1 cellular context compared by ENCODE assay signal in genomic region chr16:85139888-85140339, GRCh38.
TF ChIP-seq lines count a peak whose summit lies in the region.

No MANE protein-coding gene starts in this region.

TF ChIP-seq in HepG2, 621 proteins besides CTCF, POLR2A, EP300 and RAD21 (continued from another document and continues in another):
- TF ChIP-seq ZBTB10 (CRISPR knock-in tag; IDR thresholded peaks at IDR 0.05; ENCODE audit: borderline replicate concordance) (no peak; the same call in 1 of the 2 replicates), ATF1 (CRISPR knock-in tag; IDR thresholded peaks at IDR 0.05) (no peak), SMARCC2 (IDR thresholded peaks at IDR 0.05) (no peak), SP5 (CRISPR knock-in tag; IDR thresholded peaks at IDR 0.05; ENCODE audit: borderline replicate concordance, low read depth) (peak; percentile 58; the same call in 1 of the 2 replicates), PBX3 (CRISPR knock-in tag; IDR thresholded peaks at IDR 0.05; ENCODE audit: borderline replicate concordance) (no peak), ZNF550 (CRISPR knock-in tag; IDR thresholded peaks at IDR 0.05; ENCODE audit: borderline replicate concordance) (no peak), MZF1 (CRISPR knock-in tag; IDR thresholded peaks at IDR 0.05; ENCODE audit: borderline replicate concordance) (no peak), ZMYM2 (CRISPR knock-in tag; IDR thresholded peaks at IDR 0.05) (0 out of 2 replicates have a peak, but pooled peaks have one; percentile 30), MLLT10 (CRISPR knock-in tag; IDR thresholded peaks at IDR 0.05) (no peak), CHCHD3 (CRISPR knock-in tag; IDR thresholded peaks at IDR 0.05) (no peak), ZNF644 (CRISPR knock-in tag; IDR thresholded peaks at IDR 0.05; ENCODE audit: low read depth) (0 out of 2 replicates have a peak, but pooled peaks have one; percentile 48), ZFX (CRISPR knock-in tag; IDR thresholded peaks at IDR 0.05; ENCODE audit: low read depth) (peak; percentile 84), TCF7L2 (IDR thresholded peaks at IDR 0.05; ENCODE audit: low read depth, low read length) (no peak), ZNF530 (CRISPR knock-in tag; IDR thresholded peaks at IDR 0.05; ENCODE audit: low read depth) (no peak), ZNF260 (CRISPR knock-in tag; IDR thresholded peaks at IDR 0.05; ENCODE audit: borderline replicate concordance, low read depth) (no peak), TEAD3 (CRISPR knock-in tag; optimal IDR thresholded peaks at IDR 0.05; ENCODE audit: borderline replicate concordance) (peak; percentile 69), PHF20 (CRISPR knock-in tag; IDR thresholded peaks at IDR 0.05) (no peak; the same call in 1 of the 2 replicates), PRPF4 (IDR thresholded peaks at IDR 0.05; ENCODE audit: low read depth, low read length, poor library complexity, severe bottlenecking) (no peak), ZNF576 (CRISPR knock-in tag; IDR thresholded peaks at IDR 0.05) (no peak), ZNF766 (CRISPR knock-in tag; IDR thresholded peaks at IDR 0.05; ENCODE audit: borderline replicate concordance) (no peak), MYNN (CRISPR knock-in tag; IDR thresholded peaks at IDR 0.05; ENCODE audit: low read depth) (no peak), ZBTB7B (CRISPR knock-in tag; IDR thresholded peaks at IDR 0.05) (peak; percentile 71), GATAD1 (CRISPR knock-in tag; IDR thresholded peaks at IDR 0.05) (0 out of 2 replicates have a peak, but pooled peaks have one; percentile 19), ZNF773 (CRISPR knock-in tag; IDR thresholded peaks at IDR 0.05; ENCODE audit: borderline replicate concordance) (no peak), ZNF563 (CRISPR knock-in tag; IDR thresholded peaks at IDR 0.05) (no peak), ZNF558 (CRISPR knock-in tag; IDR thresholded peaks at IDR 0.05; ENCODE audit: borderline replicate concordance) (no peak), MAX (IDR thresholded peaks at IDR 0.05) (peak; percentile 46), FOXM1 (CRISPR knock-in tag; IDR thresholded peaks at IDR 0.05) (no peak), HINFP (CRISPR knock-in tag; IDR thresholded peaks at IDR 0.05; ENCODE audit: low read depth) (no peak), ZNF749 (CRISPR knock-in tag; IDR thresholded peaks at IDR 0.05; ENCODE audit: borderline replicate concordance) (no peak), FOXO1 (CRISPR knock-in tag; IDR thresholded peaks at IDR 0.05) (peak; percentile 40; the same call in 1 of the 2 replicates), EHMT2 (IDR thresholded peaks at IDR 0.05; ENCODE audit: borderline replicate concordance, low read depth, low read length) (no peak), SUZ12 (IDR thresholded peaks at IDR 0.05; ENCODE audit: low read depth, low read length) (no peak), PAWR (CRISPR knock-in tag; IDR thresholded peaks at IDR 0.05; ENCODE audit: borderline replicate concordance) (no peak), DRAP1 (CRISPR knock-in tag; IDR thresholded peaks at IDR 0.05) (peak; percentile 31; the same call in 1 of the 2 replicates), NFE2 (CRISPR knock-in tag; IDR thresholded peaks at IDR 0.05) (no peak), GABPA (IDR thresholded peaks at IDR 0.05; ENCODE audit: low read depth, low read length) (no peak), GABPA (CRISPR knock-in tag; IDR thresholded peaks at IDR 0.05; ENCODE audit: low read depth) (peak; percentile 34; the same call in 1 of the 2 replicates), ZNF205 (CRISPR knock-in tag; IDR thresholded peaks at IDR 0.05) (peak; percentile 67; the same call in 1 of the 2 replicates)
- TF ChIP-seq, protein P1, sequence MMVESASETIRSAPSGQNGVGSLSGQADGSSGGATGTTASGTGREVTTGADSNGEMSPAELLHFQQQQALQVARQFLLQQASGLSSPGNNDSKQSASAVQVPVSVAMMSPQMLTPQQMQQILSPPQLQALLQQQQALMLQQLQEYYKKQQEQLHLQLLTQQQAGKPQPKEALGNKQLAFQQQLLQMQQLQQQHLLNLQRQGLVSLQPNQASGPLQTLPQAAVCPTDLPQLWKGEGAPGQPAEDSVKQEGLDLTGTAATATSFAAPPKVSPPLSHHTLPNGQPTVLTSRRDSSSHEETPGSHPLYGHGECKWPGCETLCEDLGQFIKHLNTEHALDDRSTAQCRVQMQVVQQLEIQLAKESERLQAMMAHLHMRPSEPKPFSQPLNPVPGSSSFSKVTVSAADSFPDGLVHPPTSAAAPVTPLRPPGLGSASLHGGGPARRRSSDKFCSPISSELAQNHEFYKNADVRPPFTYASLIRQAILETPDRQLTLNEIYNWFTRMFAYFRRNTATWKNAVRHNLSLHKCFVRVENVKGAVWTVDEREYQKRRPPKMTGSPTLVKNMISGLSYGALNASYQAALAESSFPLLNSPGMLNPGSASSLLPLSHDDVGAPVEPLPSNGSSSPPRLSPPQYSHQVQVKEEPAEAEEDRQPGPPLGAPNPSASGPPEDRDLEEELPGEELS (CRISPR knock-in tag; IDR thresholded peaks at IDR 0.05) = no peak
- TF ChIP-seq, protein P2, sequence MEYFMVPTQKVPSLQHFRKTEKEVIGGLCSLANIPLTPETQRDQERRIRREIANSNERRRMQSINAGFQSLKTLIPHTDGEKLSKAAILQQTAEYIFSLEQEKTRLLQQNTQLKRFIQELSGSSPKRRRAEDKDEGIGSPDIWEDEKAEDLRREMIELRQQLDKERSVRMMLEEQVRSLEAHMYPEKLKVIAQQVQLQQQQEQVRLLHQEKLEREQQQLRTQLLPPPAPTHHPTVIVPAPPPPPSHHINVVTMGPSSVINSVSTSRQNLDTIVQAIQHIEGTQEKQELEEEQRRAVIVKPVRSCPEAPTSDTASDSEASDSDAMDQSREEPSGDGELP (IDR thresholded peaks at IDR 0.05; ENCODE audit: borderline replicate concordance, low read depth) = no peak
- TF ChIP-seq, protein P3, sequence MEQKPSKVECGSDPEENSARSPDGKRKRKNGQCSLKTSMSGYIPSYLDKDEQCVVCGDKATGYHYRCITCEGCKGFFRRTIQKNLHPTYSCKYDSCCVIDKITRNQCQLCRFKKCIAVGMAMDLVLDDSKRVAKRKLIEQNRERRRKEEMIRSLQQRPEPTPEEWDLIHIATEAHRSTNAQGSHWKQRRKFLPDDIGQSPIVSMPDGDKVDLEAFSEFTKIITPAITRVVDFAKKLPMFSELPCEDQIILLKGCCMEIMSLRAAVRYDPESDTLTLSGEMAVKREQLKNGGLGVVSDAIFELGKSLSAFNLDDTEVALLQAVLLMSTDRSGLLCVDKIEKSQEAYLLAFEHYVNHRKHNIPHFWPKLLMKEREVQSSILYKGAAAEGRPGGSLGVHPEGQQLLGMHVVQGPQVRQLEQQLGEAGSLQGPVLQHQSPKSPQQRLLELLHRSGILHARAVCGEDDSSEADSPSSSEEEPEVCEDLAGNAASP (CRISPR knock-in tag; IDR thresholded peaks at IDR 0.05; ENCODE audit: borderline replicate concordance) = no peak; the same call in 1 of the 2 replicates
- TF ChIP-seq, protein P4, sequence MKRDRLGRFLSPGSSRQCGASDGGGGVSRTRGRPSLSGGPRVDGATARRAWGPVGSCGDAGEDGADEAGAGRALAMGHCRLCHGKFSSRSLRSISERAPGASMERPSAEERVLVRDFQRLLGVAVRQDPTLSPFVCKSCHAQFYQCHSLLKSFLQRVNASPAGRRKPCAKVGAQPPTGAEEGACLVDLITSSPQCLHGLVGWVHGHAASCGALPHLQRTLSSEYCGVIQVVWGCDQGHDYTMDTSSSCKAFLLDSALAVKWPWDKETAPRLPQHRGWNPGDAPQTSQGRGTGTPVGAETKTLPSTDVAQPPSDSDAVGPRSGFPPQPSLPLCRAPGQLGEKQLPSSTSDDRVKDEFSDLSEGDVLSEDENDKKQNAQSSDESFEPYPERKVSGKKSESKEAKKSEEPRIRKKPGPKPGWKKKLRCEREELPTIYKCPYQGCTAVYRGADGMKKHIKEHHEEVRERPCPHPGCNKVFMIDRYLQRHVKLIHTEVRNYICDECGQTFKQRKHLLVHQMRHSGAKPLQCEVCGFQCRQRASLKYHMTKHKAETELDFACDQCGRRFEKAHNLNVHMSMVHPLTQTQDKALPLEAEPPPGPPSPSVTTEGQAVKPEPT (CRISPR knock-in tag; IDR thresholded peaks at IDR 0.05; ENCODE audit: low read depth) = no peak
- TF ChIP-seq, protein P5, sequence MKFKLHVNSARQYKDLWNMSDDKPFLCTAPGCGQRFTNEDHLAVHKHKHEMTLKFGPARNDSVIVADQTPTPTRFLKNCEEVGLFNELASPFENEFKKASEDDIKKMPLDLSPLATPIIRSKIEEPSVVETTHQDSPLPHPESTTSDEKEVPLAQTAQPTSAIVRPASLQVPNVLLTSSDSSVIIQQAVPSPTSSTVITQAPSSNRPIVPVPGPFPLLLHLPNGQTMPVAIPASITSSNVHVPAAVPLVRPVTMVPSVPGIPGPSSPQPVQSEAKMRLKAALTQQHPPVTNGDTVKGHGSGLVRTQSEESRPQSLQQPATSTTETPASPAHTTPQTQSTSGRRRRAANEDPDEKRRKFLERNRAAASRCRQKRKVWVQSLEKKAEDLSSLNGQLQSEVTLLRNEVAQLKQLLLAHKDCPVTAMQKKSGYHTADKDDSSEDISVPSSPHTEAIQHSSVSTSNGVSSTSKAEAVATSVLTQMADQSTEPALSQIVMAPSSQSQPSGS (CRISPR knock-in tag; IDR thresholded peaks at IDR 0.05) = 0 out of 2 replicates have a peak, but pooled peaks have one; percentile 53
- TF ChIP-seq, protein P6, sequence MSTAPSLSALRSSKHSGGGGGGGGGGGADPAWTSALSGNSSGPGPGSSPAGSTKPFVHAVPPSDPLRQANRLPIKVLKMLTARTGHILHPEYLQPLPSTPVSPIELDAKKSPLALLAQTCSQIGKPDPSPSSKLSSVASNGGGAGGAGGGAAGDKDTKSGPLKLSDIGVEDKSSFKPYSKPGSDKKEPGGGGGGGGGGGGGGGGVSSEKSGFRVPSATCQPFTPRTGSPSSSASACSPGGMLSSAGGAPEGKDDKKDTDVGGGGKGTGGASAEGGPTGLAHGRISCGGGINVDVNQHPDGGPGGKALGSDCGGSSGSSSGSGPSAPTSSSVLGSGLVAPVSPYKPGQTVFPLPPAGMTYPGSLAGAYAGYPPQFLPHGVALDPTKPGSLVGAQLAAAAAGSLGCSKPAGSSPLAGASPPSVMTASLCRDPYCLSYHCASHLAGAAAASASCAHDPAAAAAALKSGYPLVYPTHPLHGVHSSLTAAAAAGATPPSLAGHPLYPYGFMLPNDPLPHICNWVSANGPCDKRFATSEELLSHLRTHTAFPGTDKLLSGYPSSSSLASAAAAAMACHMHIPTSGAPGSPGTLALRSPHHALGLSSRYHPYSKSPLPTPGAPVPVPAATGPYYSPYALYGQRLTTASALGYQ (CRISPR knock-in tag; IDR thresholded peaks at IDR 0.05) = no peak
